In genomic region chr13:100088648-100089601, GRCh38 we compare ENCODE assay signal across 1 cellular context.
TF ChIP-seq lines count a peak whose summit lies in the region.

TSS of gene PCCA (plus strand) at chr13:100089093. CDS start at chr13:100089121, 28 bp downstream.

TF ChIP-seq in HepG2, 621 proteins besides CTCF, POLR2A, EP300 and RAD21 (continued from another document and continues in another):
- TF ChIP-seq, protein P1, sequence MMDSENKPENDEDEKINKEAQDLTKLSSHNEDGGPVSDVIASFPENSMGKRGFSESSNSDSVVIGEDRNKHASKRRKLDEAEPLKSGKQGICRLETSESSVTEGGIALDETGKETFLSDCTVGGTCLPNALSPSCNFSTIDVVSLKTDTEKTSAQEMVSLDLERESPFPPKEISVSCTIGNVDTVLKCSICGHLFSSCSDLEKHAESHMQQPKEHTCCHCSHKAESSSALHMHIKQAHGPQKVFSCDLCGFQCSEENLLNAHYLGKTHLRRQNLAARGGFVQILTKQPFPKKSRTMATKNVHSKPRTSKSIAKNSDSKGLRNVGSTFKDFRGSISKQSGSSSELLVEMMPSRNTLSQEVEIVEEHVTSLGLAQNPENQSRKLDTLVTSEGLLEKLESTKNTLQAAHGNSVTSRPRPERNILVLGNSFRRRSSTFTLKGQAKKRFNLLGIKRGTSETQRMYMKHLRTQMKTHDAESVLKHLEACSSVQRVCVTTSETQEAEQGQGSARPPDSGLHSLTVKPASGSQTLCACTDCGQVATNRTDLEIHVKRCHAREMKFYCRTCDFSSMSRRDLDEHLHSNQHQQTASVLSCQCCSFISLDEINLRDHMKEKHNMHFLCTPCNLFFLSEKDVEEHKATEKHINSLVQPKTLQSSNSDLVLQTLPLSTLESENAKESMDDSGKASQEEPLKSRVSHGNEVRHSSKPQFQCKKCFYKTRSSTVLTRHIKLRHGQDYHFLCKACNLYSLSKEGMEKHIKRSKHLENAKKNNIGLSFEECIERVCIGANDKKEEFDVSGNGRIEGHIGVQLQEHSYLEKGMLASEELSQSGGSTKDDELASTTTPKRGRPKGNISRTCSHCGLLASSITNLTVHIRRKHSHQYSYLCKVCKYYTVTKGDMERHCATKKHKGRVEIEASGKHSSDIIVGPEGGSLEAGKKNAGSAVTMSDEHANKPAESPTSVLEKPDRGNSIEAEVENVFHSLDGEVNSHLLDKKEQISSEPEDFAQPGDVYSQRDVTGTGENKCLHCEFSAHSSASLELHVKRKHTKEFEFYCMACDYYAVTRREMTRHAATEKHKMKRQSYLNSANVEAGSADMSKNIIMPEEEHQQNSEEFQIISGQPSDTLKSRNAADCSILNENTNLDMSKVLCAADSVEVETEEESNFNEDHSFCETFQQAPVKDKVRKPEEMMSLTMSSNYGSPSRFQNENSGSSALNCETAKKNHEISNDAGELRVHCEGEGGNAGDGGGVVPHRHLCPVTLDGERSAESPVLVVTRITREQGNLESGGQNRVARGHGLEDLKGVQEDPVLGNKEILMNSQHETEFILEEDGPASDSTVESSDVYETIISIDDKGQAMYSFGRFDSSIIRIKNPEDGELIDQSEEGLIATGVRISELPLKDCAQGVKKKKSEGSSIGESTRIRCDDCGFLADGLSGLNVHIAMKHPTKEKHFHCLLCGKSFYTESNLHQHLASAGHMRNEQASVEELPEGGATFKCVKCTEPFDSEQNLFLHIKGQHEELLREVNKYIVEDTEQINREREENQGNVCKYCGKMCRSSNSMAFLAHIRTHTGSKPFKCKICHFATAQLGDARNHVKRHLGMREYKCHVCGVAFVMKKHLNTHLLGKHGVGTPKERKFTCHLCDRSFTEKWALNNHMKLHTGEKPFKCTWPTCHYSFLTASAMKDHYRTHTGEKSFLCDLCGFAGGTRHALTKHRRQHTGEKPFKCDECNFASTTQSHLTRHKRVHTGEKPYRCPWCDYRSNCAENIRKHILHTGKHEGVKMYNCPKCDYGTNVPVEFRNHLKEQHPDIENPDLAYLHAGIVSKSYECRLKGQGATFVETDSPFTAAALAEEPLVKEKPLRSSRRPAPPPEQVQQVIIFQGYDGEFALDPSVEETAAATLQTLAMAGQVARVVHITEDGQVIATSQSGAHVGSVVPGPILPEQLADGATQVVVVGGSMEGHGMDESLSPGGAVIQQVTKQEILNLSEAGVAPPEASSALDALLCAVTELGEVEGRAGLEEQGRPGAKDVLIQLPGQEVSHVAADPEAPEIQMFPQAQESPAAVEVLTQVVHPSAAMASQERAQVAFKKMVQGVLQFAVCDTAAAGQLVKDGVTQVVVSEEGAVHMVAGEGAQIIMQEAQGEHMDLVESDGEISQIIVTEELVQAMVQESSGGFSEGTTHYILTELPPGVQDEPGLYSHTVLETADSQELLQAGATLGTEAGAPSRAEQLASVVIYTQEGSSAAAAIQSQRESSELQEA (CRISPR knock-in tag; IDR thresholded peaks at IDR 0.05; ENCODE audit: not compliant biosample characterization), result peak; percentile 77
- TF ChIP-seq E2F1 (CRISPR knock-in tag; IDR thresholded peaks at IDR 0.05) (0 out of 2 replicates have a peak, but pooled peaks have one; percentile 41), TCF12 (IDR thresholded peaks at IDR 0.05) (no peak), TCF12 (CRISPR knock-in tag; IDR thresholded peaks at IDR 0.05) (peak; percentile 82; the same call in 1 of the 2 replicates), GATA4 (IDR thresholded peaks at IDR 0.05; ENCODE audit: borderline replicate concordance, low read depth) (peak; percentile 37; the same call in 1 of the 2 replicates), MED1 (CRISPR knock-in tag; IDR thresholded peaks at IDR 0.05) (peak; percentile 87), ZNF562 (CRISPR knock-in tag; IDR thresholded peaks at IDR 0.05; ENCODE audit: borderline replicate concordance) (no peak), HNF4G (IDR thresholded peaks at IDR 0.05; ENCODE audit: borderline replicate concordance, low read depth, low read length) (no peak), HNF4G (CRISPR knock-in tag; IDR thresholded peaks at IDR 0.05; ENCODE audit: borderline replicate concordance, low read depth) (no peak; the same call in 1 of the 2 replicates), SPEN (CRISPR knock-in tag; IDR thresholded peaks at IDR 0.05; ENCODE audit: low read depth) (peak; percentile 60; the same call in 1 of the 2 replicates), ZNF232 (CRISPR knock-in tag; IDR thresholded peaks at IDR 0.05; ENCODE audit: borderline replicate concordance) (peak; percentile 50; the same call in 1 of the 2 replicates), PAX8 (CRISPR knock-in tag; IDR thresholded peaks at IDR 0.05; ENCODE audit: borderline replicate concordance) (no peak), ZFX (CRISPR knock-in tag; IDR thresholded peaks at IDR 0.05; ENCODE audit: low read depth) (peak; percentile 85), MAFG (CRISPR knock-in tag; IDR thresholded peaks at IDR 0.05) (no peak), PRPF4 (IDR thresholded peaks at IDR 0.05; ENCODE audit: low read depth, low read length, poor library complexity, severe bottlenecking) (no peak), ZFP82 (CRISPR knock-in tag; IDR thresholded peaks at IDR 0.05; ENCODE audit: borderline replicate concordance) (no peak), NKX3-1 (CRISPR knock-in tag; IDR thresholded peaks at IDR 0.05) (peak; percentile 43; the same call in 1 of the 2 replicates), ATF5 (CRISPR knock-in tag; IDR thresholded peaks at IDR 0.05; ENCODE audit: low read depth) (no peak), ZNF770 (CRISPR knock-in tag; IDR thresholded peaks at IDR 0.05) (peak; percentile 66), MYNN (CRISPR knock-in tag; IDR thresholded peaks at IDR 0.05; ENCODE audit: low read depth) (no peak), HMG20B (CRISPR knock-in tag; conservative IDR thresholded peaks at IDR 0.05) (0 out of 2 replicates have a peak, but pooled peaks have one; percentile 58), ZNF644 (CRISPR knock-in tag; IDR thresholded peaks at IDR 0.05; ENCODE audit: low read depth) (no peak), ZFP1 (CRISPR knock-in tag; IDR thresholded peaks at IDR 0.05) (peak; percentile 76; the same call in 1 of the 2 replicates), THAP11 (CRISPR knock-in tag; IDR thresholded peaks at IDR 0.05) (peak; percentile 65; the same call in 1 of the 2 replicates), CREB1 (IDR thresholded peaks at IDR 0.05) (no peak), CREB1 (CRISPR knock-in tag; IDR thresholded peaks at IDR 0.05) (no peak), TOPORS (CRISPR knock-in tag; IDR thresholded peaks at IDR 0.05) (0 out of 2 replicates have a peak, but pooled peaks have one; percentile 24), JDP2 (CRISPR knock-in tag; IDR thresholded peaks at IDR 0.05; ENCODE audit: borderline replicate concordance) (no peak), MBNL3 (CRISPR knock-in tag; conservative IDR thresholded peaks at IDR 0.05) (no peak), ZFP62 (CRISPR knock-in tag; IDR thresholded peaks at IDR 0.05) (no peak), ZNF280B (CRISPR knock-in tag; IDR thresholded peaks at IDR 0.05; ENCODE audit: borderline replicate concordance) (peak; percentile 43; the same call in 1 of the 2 replicates), NFYC (CRISPR knock-in tag; IDR thresholded peaks at IDR 0.05) (peak; percentile 74), ZNF556 (CRISPR knock-in tag; IDR thresholded peaks at IDR 0.05; ENCODE audit: borderline replicate concordance) (no peak; the same call in 1 of the 2 replicates), ZNF530 (CRISPR knock-in tag; IDR thresholded peaks at IDR 0.05; ENCODE audit: low read depth) (no peak), RFX3 (CRISPR knock-in tag; IDR thresholded peaks at IDR 0.05) (no peak), ZSCAN21 (CRISPR knock-in tag; IDR thresholded peaks at IDR 0.05; ENCODE audit: borderline replicate concordance) (no peak; the same call in 1 of the 2 replicates), ZNF776 (CRISPR knock-in tag; IDR thresholded peaks at IDR 0.05) (peak; percentile 93), PHF8 (CRISPR knock-in tag; IDR thresholded peaks at IDR 0.05) (peak; percentile 83), FOSL1 (CRISPR knock-in tag; IDR thresholded peaks at IDR 0.05; ENCODE audit: borderline replicate concordance) (no peak), ZNF75D (CRISPR knock-in tag; IDR thresholded peaks at IDR 0.05; ENCODE audit: borderline replicate concordance) (no peak)
- TF ChIP-seq, protein P2, sequence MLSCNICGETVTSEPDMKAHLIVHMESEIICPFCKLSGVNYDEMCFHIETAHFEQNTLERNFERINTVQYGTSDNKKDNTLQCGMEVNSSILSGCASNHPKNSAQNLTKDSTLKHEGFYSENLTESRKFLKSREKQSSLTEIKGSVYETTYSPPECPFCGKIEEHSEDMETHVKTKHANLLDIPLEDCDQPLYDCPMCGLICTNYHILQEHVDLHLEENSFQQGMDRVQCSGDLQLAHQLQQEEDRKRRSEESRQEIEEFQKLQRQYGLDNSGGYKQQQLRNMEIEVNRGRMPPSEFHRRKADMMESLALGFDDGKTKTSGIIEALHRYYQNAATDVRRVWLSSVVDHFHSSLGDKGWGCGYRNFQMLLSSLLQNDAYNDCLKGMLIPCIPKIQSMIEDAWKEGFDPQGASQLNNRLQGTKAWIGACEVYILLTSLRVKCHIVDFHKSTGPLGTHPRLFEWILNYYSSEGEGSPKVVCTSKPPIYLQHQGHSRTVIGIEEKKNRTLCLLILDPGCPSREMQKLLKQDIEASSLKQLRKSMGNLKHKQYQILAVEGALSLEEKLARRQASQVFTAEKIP (CRISPR knock-in tag; IDR thresholded peaks at IDR 0.05; ENCODE audit: borderline replicate concordance), result no peak
- TF ChIP-seq, protein P3, sequence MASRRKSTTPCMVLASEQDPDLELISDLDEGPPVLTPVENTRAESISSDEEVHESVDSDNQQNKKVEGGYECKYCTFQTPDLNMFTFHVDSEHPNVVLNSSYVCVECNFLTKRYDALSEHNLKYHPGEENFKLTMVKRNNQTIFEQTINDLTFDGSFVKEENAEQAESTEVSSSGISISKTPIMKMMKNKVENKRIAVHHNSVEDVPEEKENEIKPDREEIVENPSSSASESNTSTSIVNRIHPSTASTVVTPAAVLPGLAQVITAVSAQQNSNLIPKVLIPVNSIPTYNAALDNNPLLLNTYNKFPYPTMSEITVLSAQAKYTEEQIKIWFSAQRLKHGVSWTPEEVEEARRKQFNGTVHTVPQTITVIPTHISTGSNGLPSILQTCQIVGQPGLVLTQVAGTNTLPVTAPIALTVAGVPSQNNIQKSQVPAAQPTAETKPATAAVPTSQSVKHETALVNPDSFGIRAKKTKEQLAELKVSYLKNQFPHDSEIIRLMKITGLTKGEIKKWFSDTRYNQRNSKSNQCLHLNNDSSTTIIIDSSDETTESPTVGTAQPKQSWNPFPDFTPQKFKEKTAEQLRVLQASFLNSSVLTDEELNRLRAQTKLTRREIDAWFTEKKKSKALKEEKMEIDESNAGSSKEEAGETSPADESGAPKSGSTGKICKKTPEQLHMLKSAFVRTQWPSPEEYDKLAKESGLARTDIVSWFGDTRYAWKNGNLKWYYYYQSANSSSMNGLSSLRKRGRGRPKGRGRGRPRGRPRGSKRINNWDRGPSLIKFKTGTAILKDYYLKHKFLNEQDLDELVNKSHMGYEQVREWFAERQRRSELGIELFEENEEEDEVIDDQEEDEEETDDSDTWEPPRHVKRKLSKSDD (CRISPR knock-in tag; IDR thresholded peaks at IDR 0.05; ENCODE audit: low read depth), result no peak; the same call in 1 of the 2 replicates
- TF ChIP-seq, protein P4, sequence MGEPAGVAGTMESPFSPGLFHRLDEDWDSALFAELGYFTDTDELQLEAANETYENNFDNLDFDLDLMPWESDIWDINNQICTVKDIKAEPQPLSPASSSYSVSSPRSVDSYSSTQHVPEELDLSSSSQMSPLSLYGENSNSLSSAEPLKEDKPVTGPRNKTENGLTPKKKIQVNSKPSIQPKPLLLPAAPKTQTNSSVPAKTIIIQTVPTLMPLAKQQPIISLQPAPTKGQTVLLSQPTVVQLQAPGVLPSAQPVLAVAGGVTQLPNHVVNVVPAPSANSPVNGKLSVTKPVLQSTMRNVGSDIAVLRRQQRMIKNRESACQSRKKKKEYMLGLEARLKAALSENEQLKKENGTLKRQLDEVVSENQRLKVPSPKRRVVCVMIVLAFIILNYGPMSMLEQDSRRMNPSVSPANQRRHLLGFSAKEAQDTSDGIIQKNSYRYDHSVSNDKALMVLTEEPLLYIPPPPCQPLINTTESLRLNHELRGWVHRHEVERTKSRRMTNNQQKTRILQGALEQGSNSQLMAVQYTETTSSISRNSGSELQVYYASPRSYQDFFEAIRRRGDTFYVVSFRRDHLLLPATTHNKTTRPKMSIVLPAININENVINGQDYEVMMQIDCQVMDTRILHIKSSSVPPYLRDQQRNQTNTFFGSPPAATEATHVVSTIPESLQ (CRISPR knock-in tag; conservative IDR thresholded peaks at IDR 0.05), result peak; percentile 22; the same call in 1 of the 2 replicates
